In the genomic region with DNA sequence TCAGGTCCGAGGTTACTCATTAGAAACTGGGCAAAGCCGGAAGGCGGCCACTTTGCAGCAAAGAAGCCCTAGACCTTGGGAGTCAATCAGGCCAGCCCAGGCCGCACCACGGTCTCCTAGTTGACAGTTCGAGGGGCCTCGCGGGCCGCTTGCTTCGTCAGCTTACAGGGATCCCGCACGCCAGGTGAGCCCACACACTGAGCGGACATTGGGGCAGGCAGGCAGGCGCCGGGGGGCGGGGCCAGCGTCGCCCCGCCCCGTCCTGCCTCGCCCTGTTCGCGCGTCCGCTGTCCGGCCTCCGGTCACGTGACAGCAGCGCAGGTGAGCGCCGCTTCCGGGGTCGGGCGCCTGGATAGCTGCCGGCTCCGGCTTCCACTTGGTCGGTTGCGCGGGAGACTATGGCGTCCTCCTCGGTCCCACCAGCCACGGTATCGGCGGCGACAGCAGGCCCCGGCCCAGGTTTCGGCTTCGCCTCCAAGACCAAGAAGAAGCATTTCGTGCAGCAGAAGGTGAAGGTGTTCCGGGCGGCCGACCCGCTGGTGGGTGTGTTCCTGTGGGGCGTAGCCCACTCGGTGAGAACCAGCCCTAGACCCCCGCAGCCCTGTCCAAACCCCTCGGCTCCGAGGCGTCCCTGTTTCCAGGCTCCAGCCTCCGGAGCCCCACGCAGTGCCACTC, we compare ENCODE assay signal across 8 cellular contexts. TPM values are rescaled to one million over a fixed set of nuclear protein-coding genes. Genes with fewer than 3 reads are reported as not detected.
A peak's percentile ranks its signal among the peaks of the same experiment; 100 is the strongest.
DNase-seq lines count a peak whose midpoint lies in the region; ATAC-seq and TF ChIP-seq lines count a peak whose summit lies in the region.

A gene (plus strand): TSS at position 301 of the 675 bp plus-strand sequence. CDS start 98 bp downstream, at position 399.

- peak; percentile 28 to 86 (median 70) for DNase-seq in CD8-positive, alpha-beta T cell
- DNase-seq in NOMO-1 treated with dmso at 0.1 percent for 144 hours (lab: John Stamatoyannopoulos, UW; ENCODE audit: unreplicated experiment) (peak; percentile 63), endodermal cell (peak; percentile 99)
- peak; percentile 30 for DNase-seq in activated CD8-positive, alpha-beta memory T cell treated with anti-CD3 and anti-CD28 coated beads, Interleukin-2, amount 50 U/mL, for 1 hour (ENCODE audit: extremely low read depth)
- DNase-seq in stimulated activated CD8-positive, alpha-beta memory T cell treated with anti-CD3 and anti-CD28 coated beads, Interleukin-15, amount 100 ng/mL, for 24 hours (ENCODE audit: low read depth), result peak; percentile 56

- 1 to 4% methylated on average over 17 to 61 of the region's 61 CpGs for WGBS in endodermal cell (ENCODE audit: insufficient coverage in 1 of 2, insufficient read length in 1 of 2), 2 experiments
- 1% methylated on average over 40 to 60 of the region's 61 CpGs for WGBS in mesodermal cell (ENCODE audit: insufficient coverage in 2 of 2), 2 experiments

- POLR2A ChIA-PET in CD8-positive, alpha-beta T cell (lab: Charles Lee), result interaction anchor here (0.7 to 1.4 kb wide), 6 partner anchors 9 to 72 kb away, joined by 3 to 4 read pairs (median 3); no protein-coding TSS in a partner anchor

- intact Hi-C loops in CD8-positive, alpha-beta T cell (cut with DNase I, micrococcal nuclease), result loop anchor here in 1 of 2 experiments (2.0 kb wide), 3 partner anchors 14 to 150 kb away; a partner anchor contains a TSS

- H3K4me1 ChIP-seq in CD8-positive, alpha-beta T cell (ENCODE audit: insufficient read depth, low read length), result peaks cover 23% of the 10 kb centered on the region
- peaks cover 6% of the 10 kb centered on the region for H3K4me1 ChIP-seq in endodermal cell (ENCODE audit: control insufficient read depth, insufficient read depth, low read length)
- H3K4me1 ChIP-seq in mesodermal cell (ENCODE audit: control insufficient read depth, insufficient read depth, low read length, poor library complexity, severe bottlenecking), result peaks cover 3% of the 10 kb centered on the region

- peak within 1 kb of the TSS; percentile 55 for H3K27ac ChIP-seq in CD8-positive, alpha-beta T cell (ENCODE audit: low read depth, low read length)
- H3K27ac ChIP-seq in endodermal cell (ENCODE audit: low read depth, low read length) (no peak within 1 kb of the TSS), mesodermal cell (ENCODE audit: low read depth, low read length, severe bottlenecking) (no peak within 1 kb of the TSS)

- H3K27ac Mint-ChIP-seq in CD8-positive, alpha-beta T cell, result peak within 1 kb of the TSS; percentile 83
- peak within 1 kb of the TSS; percentile 94 for H3K27ac Mint-ChIP-seq in endodermal cell

- peak; percentile 87 for ATAC-seq in CD8-positive, alpha-beta T cell
- peak; percentile 93 for ATAC-seq in GM19455 (IDR thresholded peaks at IDR 0.05; ENCODE audit: unreplicated experiment)
- ATAC-seq in HG03571 (IDR thresholded peaks at IDR 0.05; ENCODE audit: unreplicated experiment), result peak; percentile 96

- peaks cover 21% of the 10 kb centered on the region for H3K36me3 Mint-ChIP-seq in CD8-positive, alpha-beta T cell
- peaks cover 17% of the 10 kb centered on the region for H3K36me3 Mint-ChIP-seq in endodermal cell (ENCODE audit: low read depth)

- no peaks in the 10 kb centered on the region for H3K9me3 ChIP-seq in CD8-positive, alpha-beta T cell (ENCODE audit: low read length)
- H3K9me3 ChIP-seq in endodermal cell (ENCODE audit: control insufficient read depth, low read length) (no peaks in the 10 kb centered on the region), mesodermal cell (ENCODE audit: control insufficient read depth, low read length) (no peaks in the 10 kb centered on the region)

- H3K4me3 Mint-ChIP-seq in CD8-positive, alpha-beta T cell, result peak within 1 kb of the TSS; percentile 85
- peak within 1 kb of the TSS; percentile 84 for H3K4me3 Mint-ChIP-seq in endodermal cell

- CTCF ChIA-PET in CD8-positive, alpha-beta T cell (lab: Charles Lee), result interaction anchor here (0.7 to 4.8 kb wide), 4 partner anchors 8 to 36 kb away, joined by 3 to 35 read pairs (median 14); no protein-coding TSS in a partner anchor

- peaks cover 6% of the 10 kb centered on the region for H3K36me3 ChIP-seq in CD8-positive, alpha-beta T cell (ENCODE audit: insufficient read depth, low read length)
- H3K36me3 ChIP-seq in endodermal cell (ENCODE audit: control insufficient read depth, insufficient read depth, low read length) (peaks cover 18% of the 10 kb centered on the region), mesodermal cell (ENCODE audit: control insufficient read depth, insufficient read depth, low read length) (peaks cover 2% of the 10 kb centered on the region)

- peak within 1 kb of the TSS; percentile 61 for H3K4me3 ChIP-seq in CD8-positive, alpha-beta T cell (ENCODE audit: low read depth, low read length)
- H3K4me3 ChIP-seq in endodermal cell (ENCODE audit: low read length), result peak within 1 kb of the TSS; percentile 97
- H3K4me3 ChIP-seq in mesodermal cell (ENCODE audit: extremely low read depth, insufficient read depth, low read length, poor library complexity, severe bottlenecking), result peak within 1 kb of the TSS; percentile 70

- no peaks in the 10 kb centered on the region for H3K9me3 Mint-ChIP-seq in CD8-positive, alpha-beta T cell
- no peaks in the 10 kb centered on the region for H3K9me3 Mint-ChIP-seq in endodermal cell

- peak within 1 kb of the TSS; percentile 50 for H3K9ac ChIP-seq in endodermal cell (ENCODE audit: extremely low read depth, low read length, poor library complexity, severe bottlenecking)

- H3K27me3 Mint-ChIP-seq in CD8-positive, alpha-beta T cell (ENCODE audit: low read depth), result no peaks in the 10 kb centered on the region
- peaks cover 3% of the 10 kb centered on the region for H3K27me3 Mint-ChIP-seq in endodermal cell (ENCODE audit: insufficient read depth)

- no peaks in the 10 kb centered on the region for H3K27me3 ChIP-seq in CD8-positive, alpha-beta T cell (ENCODE audit: insufficient read depth, low read length)
- peaks cover 21% of the 10 kb centered on the region for H3K27me3 ChIP-seq in endodermal cell (ENCODE audit: control insufficient read depth, insufficient read depth, low read length, poor library complexity, severe bottlenecking)

- peaks cover 32% of the 10 kb centered on the region for H3K4me1 Mint-ChIP-seq in CD8-positive, alpha-beta T cell (ENCODE audit: low read depth)
- peaks cover 27% of the 10 kb centered on the region for H3K4me1 Mint-ChIP-seq in endodermal cell

- TF ChIP-seq CTCF in CD8-positive, alpha-beta T cell (IDR thresholded peaks at IDR 0.05), result no peak
- no peak for TF ChIP-seq CTCF in endodermal cell (conservative IDR thresholded peaks at IDR 0.05)

RNA-seq across cellular contexts. Expression of the gene that starts here (rescaled TPM):
- total RNA-seq in CD8-positive, alpha-beta T cell, result 10 to 100 TPM; 16.4 to 20.1 TPM
- 10 to 100 TPM; 40.9 to 45.5 TPM for total RNA-seq in endodermal cell
- polyA plus RNA-seq in endodermal cell (2013, experiment 1 of 2), result 20.1 TPM
- polyA plus RNA-seq in endodermal cell (2013, experiment 2 of 2), result 19.4 TPM
- polyA plus RNA-seq in mesodermal cell (2013, experiment 1 of 2), result 17.0 TPM
- polyA plus RNA-seq in mesodermal cell (2013, experiment 2 of 2), result 12.5 TPM

Comparison
In these comparisons a context has a peak if more than half of its experiments do, and no peak if none do; other contexts are left out.
1. DNase-seq: peak in every context shown above with its lines; median percentile 99 in endodermal cell; 70 in CD8-positive, alpha-beta T cell; 63 in NOMO-1 treated with dmso at 0.1 percent for 144 hours; 56 in stimulated activated CD8-positive, alpha-beta memory T cell treated with anti-CD3 and anti-CD28 coated beads, Interleukin-15, amount 100 ng/mL, for 24 hours; 30 in activated CD8-positive, alpha-beta memory T cell treated with anti-CD3 and anti-CD28 coated beads, Interleukin-2, amount 50 U/mL, for 1 hour.